8 cellular contexts compared by ENCODE assay signal in the genomic region with DNA sequence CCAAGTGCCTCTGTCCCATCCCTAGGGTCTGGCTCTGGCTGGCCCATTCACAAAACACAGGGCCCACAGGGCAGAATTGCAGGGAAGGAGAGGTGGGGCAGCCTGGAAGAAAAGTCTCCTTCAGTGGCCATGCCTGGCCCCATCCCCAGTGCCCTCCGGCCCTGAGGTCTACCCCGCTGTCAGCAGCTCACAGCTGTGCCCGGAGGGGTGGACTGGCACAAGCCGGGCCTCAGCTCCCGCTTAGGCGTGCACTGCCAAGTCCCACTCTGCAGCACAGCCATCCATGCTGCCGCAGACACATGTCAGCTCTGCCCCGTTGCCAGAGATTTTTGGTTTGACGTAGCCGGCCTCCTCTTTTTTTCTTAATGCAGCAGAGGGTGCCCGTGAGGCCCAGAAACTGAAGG. TPM values are rescaled to one million over a fixed set of nuclear protein-coding genes. Genes with fewer than 3 reads are reported as not detected.
A peak's percentile ranks its signal among the peaks of the same experiment; 100 is the strongest.
DNase-seq lines count a peak whose midpoint lies in the region; ATAC-seq lines count a peak whose summit lies in the region.

No MANE protein-coding gene starts in this region.

- H3K79me1 ChIP-seq in mesendoderm (ENCODE audit: low read length), result no peaks in the 10 kb centered on the region

- H3K27me3 ChIP-seq in MG63, result no peaks in the 10 kb centered on the region
- H3K27me3 ChIP-seq in mesendoderm (ENCODE audit: insufficient read depth, low read length, poor library complexity), result peaks cover 1% of the 10 kb centered on the region

- H3K4me2 ChIP-seq in mesendoderm (ENCODE audit: low read length), result peak overlapping the region; percentile 40

- H4K5ac ChIP-seq in mesendoderm (ENCODE audit: low read length), result no peak overlapping the region

- no peak overlapping the region for H3K18ac ChIP-seq in mesendoderm (ENCODE audit: low read length)

- no peaks in the 10 kb centered on the region for H3K9me3 ChIP-seq in MG63

- H2BK15ac ChIP-seq in mesendoderm (replicated peaks; ENCODE audit: low read depth), result no peak overlapping the region

- H3K23ac ChIP-seq in mesendoderm (ENCODE audit: low read length), result no peak overlapping the region

- H3K56ac ChIP-seq in mesendoderm (ENCODE audit: low read length), result peak overlapping the region; percentile 58

- no peak overlapping the region for H3K4ac ChIP-seq in mesendoderm (ENCODE audit: low read depth, low read length)

- no peaks in the 10 kb centered on the region for H3K4me1 ChIP-seq in mesendoderm (ENCODE audit: control insufficient read depth, low read depth, low read length)

- no peak overlapping the region for H4K8ac ChIP-seq in mesendoderm (ENCODE audit: low read depth, low read length)

- H2BK120ac ChIP-seq in mesendoderm (ENCODE audit: low read depth, low read length), result no peak overlapping the region

- H3K4me3 ChIP-seq in MG63 (no peak overlapping the region), mesendoderm (ENCODE audit: low read length) (no peak overlapping the region)

- WGBS in mesendoderm (ENCODE audit: extremely low coverage, insufficient coverage, low lambda C conversion rate), result no CpG with 5 or more reads among the region's 11 CpGs

- peak; percentile 50 for DNase-seq in AG08396 (ENCODE audit: low spot score)
- peak; percentile 65 for DNase-seq in MG63
- DNase-seq in mesendoderm, result peak; percentile 87
- DNase-seq in activated CD8-positive, alpha-beta memory T cell treated with anti-CD3 and anti-CD28 coated beads for 24 hours, result no peak
- DNase-seq in activated CD8-positive, alpha-beta memory T cell treated with anti-CD3 and anti-CD28 coated beads, Interleukin-2, amount 50 U/mL, for 4 hours, result no peak

- ATAC-seq in GM21526 (IDR thresholded peaks at IDR 0.05; ENCODE audit: low FRiP score, unreplicated experiment) (no peak), HG03097 (IDR thresholded peaks at IDR 0.05; ENCODE audit: low FRiP score, unreplicated experiment) (no peak)

- H3K79me2 ChIP-seq in mesendoderm (ENCODE audit: control insufficient read depth, insufficient read depth, low read length), result no peaks in the 10 kb centered on the region

- H3K27ac ChIP-seq in cingulate gyrus (ENCODE audit: low read depth, low read length), result peak overlapping the region; percentile 90
- no peak overlapping the region for H3K27ac ChIP-seq in mesendoderm (ENCODE audit: low read depth, low read length)

- H2AK5ac ChIP-seq in mesendoderm (ENCODE audit: low read length), result no peak overlapping the region

- H3K36me3 ChIP-seq in MG63 (no peaks in the 10 kb centered on the region), mesendoderm (ENCODE audit: control insufficient read depth, insufficient read depth, low read length) (no peaks in the 10 kb centered on the region)

- peak overlapping the region; percentile 27 for H3K9ac ChIP-seq in mesendoderm (ENCODE audit: low read length)

- no peak overlapping the region for H2BK5ac ChIP-seq in mesendoderm (ENCODE audit: low read length)

RNA-seq across cellular contexts. Expression of a gene that starts 3.9 kb away (rescaled TPM):
- not detected in 2 replicates for total RNA-seq in MG63 (2014; rRNA removed; shearing (Covaris generic); ENCODE audit: low replicate concordance)
- polyA plus RNA-seq in mesendoderm (2013, experiment 1 of 2), result 0.01 TPM
- 0.01 TPM for polyA plus RNA-seq in mesendoderm (2013, experiment 2 of 2)

RNA-seq across cellular contexts. Expression of a gene that starts 27.7 kb away (rescaled TPM):
- total RNA-seq in MG63 (2014; rRNA removed; shearing (Covaris generic); ENCODE audit: low replicate concordance), result 0.23 and 0.35 TPM in 2 replicates
- polyA plus RNA-seq in mesendoderm (2013, experiment 1 of 2), result 0.04 TPM
- 0.04 TPM for polyA plus RNA-seq in mesendoderm (2013, experiment 2 of 2)

RNA-seq across cellular contexts. Expression of a gene that starts 44.5 kb away (rescaled TPM):
- total RNA-seq in MG63 (2014; rRNA removed; shearing (Covaris generic); ENCODE audit: low replicate concordance), result not detected in 2 replicates
- 0.14 TPM for polyA plus RNA-seq in mesendoderm (2013, experiment 1 of 2)
- polyA plus RNA-seq in mesendoderm (2013, experiment 2 of 2), result 0.20 TPM

Comparison
In these comparisons a context has a peak if more than half of its experiments do, and no peak if none do; other contexts are left out.
1. DNase-seq: peak in AG08396 (single experiment), MG63 (single experiment) and mesendoderm (single experiment); none in activated CD8-positive, alpha-beta memory T cell treated with anti-CD3 and anti-CD28 coated beads for 24 hours (single experiment) and activated CD8-positive, alpha-beta memory T cell treated with anti-CD3 and anti-CD28 coated beads, Interleukin-2, amount 50 U/mL, for 4 hours (single experiment).